In genomic region chr3:151419806-151420205, GRCh38 we compare ENCODE assay signal across 24 cellular contexts. TPM values are rescaled to one million over a fixed set of nuclear protein-coding genes. Genes with fewer than 3 reads are reported as not detected.
DNase-seq lines count a peak whose midpoint lies in the region; ATAC-seq, FAIRE-seq and TF ChIP-seq lines count a peak whose summit lies in the region.
"Had no signal": no experiment of that assay in that cellular context is flagged by ENCODE, and none has a peak within 500 bp of the region (broad histone marks: within the 10 kb centered on the region; RNA-seq: fewer than 3 reads in every experiment).

No MANE protein-coding gene starts in this region.

- H3K9ac ChIP-seq in HepG2 (ENCODE audit: insufficient read depth, low read depth, low read length) (no peak overlapping the region), mesenchymal stem cell (ENCODE audit: low read length) (no peak overlapping the region)
- H3K9ac ChIP-seq: BLaER1 treated with 17β-estradiol and CSF1 and Interleukin-3, amounts not matched to agents 10 nM and 100 nM had no signal

- no peak for DNase-seq in HepG2 (ENCODE audit: low spot score)
- no peak for DNase-seq in right lobe of liver
- DNase-seq in epithelial cell of esophagus (ENCODE audit: low read depth): peak; percentile 33
- DNase-seq in mesenchymal stem cell: no peak
- DNase-seq in small intestine: no peak
- no peak for DNase-seq in activated gamma-delta T cell (lab: John Stamatoyannopoulos, UW)
- DNase-seq: AML-193; Caco-2; Calu3; CD4-positive, alpha-beta T cell; CD8-positive, alpha-beta T cell; DMS79 treated with DMSO at 0.1 percent for 48 hours; GF-D8 had no signal

- FAIRE-seq in HepG2 (lab: Jason Lieb, UNC) (no peak), small intestine (lab: Jason Lieb, UNC) (no peak)
- FAIRE-seq: A549, D721Med, G401.6, GM12891, GM19239 had no signal

- H3K18ac ChIP-seq in mesenchymal stem cell (ENCODE audit: low read depth in 1 of 2, low read length in 2 of 2): no peak overlapping the region

- H4K91ac ChIP-seq in mesenchymal stem cell (ENCODE audit: low read length): no peak overlapping the region

- no peaks in the 10 kb centered on the region for H4K20me1 ChIP-seq in HepG2 (ENCODE audit: insufficient read depth, low read length)
- H4K20me1 ChIP-seq: BLaER1 treated with 17β-estradiol and CSF1 and Interleukin-3, amounts not matched to agents 10 nM and 100 nM had no signal

- CTCF ChIA-PET in HepG2 (lab: Yijun Ruan, JAX; ENCODE audit: low intra/inter-chr PET ratio, low total read pairs): no interaction called here

- POLR2A ChIA-PET in HepG2 (lab: Yijun Ruan, JAX): no interaction called here

- H2BK12ac ChIP-seq in mesenchymal stem cell (ENCODE audit: low read length in 2 of 2): no peak overlapping the region

- no peak overlapping the region for H2AK5ac ChIP-seq in mesenchymal stem cell (ENCODE audit: low read length, severe bottlenecking)

- H2BK15ac ChIP-seq in mesenchymal stem cell (ENCODE audit: low read depth, poor library complexity, severe bottlenecking): peak overlapping the region; percentile 68

- no peak overlapping the region for H2BK5ac ChIP-seq in mesenchymal stem cell (ENCODE audit: low read depth, low read length, poor library complexity, severe bottlenecking)

- H3K79me2 ChIP-seq in HepG2 (ENCODE audit: insufficient read depth, low read length): no peaks in the 10 kb centered on the region

- no peak overlapping the region for H2BK120ac ChIP-seq in mesenchymal stem cell (ENCODE audit: low read depth, low read length)

- in situ Hi-C loops in HepG2 (cut with HindIII; ENCODE audit: extremely low pct_ligation_motif_present, low pct_unique_long_range_greater_than_20kb): no loop called here

- H3K4me2 ChIP-seq in HepG2 (ENCODE audit: low read depth, low read length): no peak overlapping the region
- no peak overlapping the region for H3K4me2 ChIP-seq in mesenchymal stem cell (ENCODE audit: low read length, poor library complexity, severe bottlenecking)
- H3K4me2 ChIP-seq: A549; BLaER1 treated with 17β-estradiol and CSF1 and Interleukin-3, amounts not matched to agents 10 nM and 100 nM had no signal

- H3K4me1 ChIP-seq in HepG2 (ENCODE audit: insufficient read depth, low read length) (peaks cover 8% of the 10 kb centered on the region), right lobe of liver (no peaks in the 10 kb centered on the region), mesenchymal stem cell (ENCODE audit: control insufficient read depth, insufficient read depth, low read depth, low read length) (peaks cover 2% of the 10 kb centered on the region), small intestine (ENCODE audit: control insufficient read depth in 2 of 2, insufficient read depth in 1 of 2, low read depth in 1 of 2, low read length in 1 of 2) (no peaks in the 10 kb centered on the region)
- H3K4me1 ChIP-seq: Caco-2 had no signal

- intact Hi-C loops in HepG2 (cut with micrococcal nuclease; ENCODE audit: unreplicated experiment): no loop called here
- intact Hi-C loops in right lobe of liver (cut with DNase I): no loop called here

- H3K4me3 ChIP-seq in HepG2 (replicated peaks in 1 of 3; ENCODE audit: insufficient read depth in 1 of 3, low read depth in 2 of 3, low read length in 3 of 3) (no peak overlapping the region), right lobe of liver (no peak overlapping the region), epithelial cell of esophagus (ENCODE audit: low read length) (no peak overlapping the region), mesenchymal stem cell (ENCODE audit: insufficient read depth in 1 of 2, low read depth in 1 of 2, low read length in 2 of 2) (no peak overlapping the region), small intestine (ENCODE audit: low read depth in 1 of 2, low read length in 2 of 2) (no peak overlapping the region)
- H3K4me3 ChIP-seq: A549; BLaER1 treated with 17β-estradiol and CSF1 and Interleukin-3, amounts not matched to agents 10 nM and 100 nM had no signal

- TF ChIP-seq POLR2A in HepG2 (IDR thresholded peaks at IDR 0.05; ENCODE audit: insufficient read depth in 1 of 2, low read depth in 2 of 2, low read length in 2 of 2): no peak
- TF ChIP-seq POLR2A in right lobe of liver (IDR thresholded peaks at IDR 0.05): no peak

- H3K36me3 ChIP-seq in HepG2 (replicated peaks in 1 of 2; ENCODE audit: control insufficient read depth in 1 of 2, insufficient read depth in 2 of 2, low read length in 2 of 2) (no peaks in the 10 kb centered on the region), right lobe of liver (no peaks in the 10 kb centered on the region), mesenchymal stem cell (ENCODE audit: control insufficient read depth in 1 of 2, insufficient read depth in 2 of 2, low read depth in 1 of 2, low read length in 2 of 2) (no peaks in the 10 kb centered on the region), small intestine (ENCODE audit: control insufficient read depth in 2 of 2, insufficient read depth in 2 of 2, low read length in 2 of 2) (no peaks in the 10 kb centered on the region)

- no peak overlapping the region for H2AFZ ChIP-seq in HepG2 (ENCODE audit: low read length)
- no peak overlapping the region for H2AFZ ChIP-seq in mesenchymal stem cell (ENCODE audit: low read depth, low read length)

- H3K14ac ChIP-seq in mesenchymal stem cell (ENCODE audit: low read length in 2 of 2): no peak overlapping the region

- WGBS in HepG2 (ENCODE audit: low lambda C conversion rate): 36% methylated on average over 6 of the region's 6 CpGs
- 61% methylated on average over 5 of the region's 6 CpGs for WGBS in right lobe of liver (ENCODE audit: insufficient coverage, low coverage, low lambda C conversion rate, missing lambda C conversion rate)
- 61% methylated on average over 4 of the region's 6 CpGs for WGBS in mesenchymal stem cell
- 76 to 85% (median 80%) methylated on average over 6 of the region's 6 CpGs for WGBS in small intestine, 3 donors

- no peak overlapping the region for H4K8ac ChIP-seq in mesenchymal stem cell (ENCODE audit: low read length)

- H3K27ac ChIP-seq in HepG2 (ENCODE audit: extremely low read length, insufficient read depth, low read length) (no peak overlapping the region), right lobe of liver (no peak overlapping the region), mesenchymal stem cell (ENCODE audit: low read length, poor library complexity, severe bottlenecking) (no peak overlapping the region), small intestine (ENCODE audit: low read depth in 1 of 2, low read length in 1 of 2) (no peak overlapping the region)
- H3K27ac ChIP-seq: 22Rv1; A549; BLaER1 treated with 17β-estradiol and CSF1 and Interleukin-3, amounts not matched to agents 10 nM and 100 nM; C4-2B had no signal

- H3K23ac ChIP-seq in mesenchymal stem cell (ENCODE audit: low read length in 2 of 2): no peak overlapping the region

- no peak overlapping the region for H3K4ac ChIP-seq in mesenchymal stem cell (ENCODE audit: low read depth in 1 of 2, low read length in 2 of 2)

- no TSS peak for BruUV-seq in HepG2 (replicated peaks; lab: Mats Ljungman, UMichigan)

- ATAC-seq in HepG2: no peak
- ATAC-seq in right lobe of liver: no peak
- ATAC-seq: A549; CD8-positive, alpha-beta T cell had no signal

- H3K9me3 ChIP-seq in HepG2 (ENCODE audit: low read length): no peaks in the 10 kb centered on the region
- no peaks in the 10 kb centered on the region for H3K9me3 ChIP-seq in right lobe of liver
- no peaks in the 10 kb centered on the region for H3K9me3 ChIP-seq in mesenchymal stem cell (ENCODE audit: control insufficient read depth, low read length)
- no peaks in the 10 kb centered on the region for H3K9me3 ChIP-seq in small intestine (ENCODE audit: control insufficient read depth, low read depth)
- H3K9me3 ChIP-seq: A549; BLaER1 treated with 17β-estradiol and CSF1 and Interleukin-3, amounts not matched to agents 10 nM and 100 nM; Caco-2 had no signal

- 0 out of 5 replicates have a peak, but pooled peaks cover 0 to 2% of the 10 kb centered on the region in 2 experiments for H3K27me3 ChIP-seq in HepG2 (ENCODE audit: control insufficient read depth in 1 of 2, insufficient read depth in 2 of 2, low read length in 2 of 2)
- no peaks in the 10 kb centered on the region for H3K27me3 ChIP-seq in right lobe of liver
- H3K27me3 ChIP-seq in mesenchymal stem cell (ENCODE audit: control insufficient read depth in 1 of 2, insufficient read depth in 1 of 2, low read length in 2 of 2): no peaks in the 10 kb centered on the region
- H3K27me3 ChIP-seq in small intestine (ENCODE audit: control insufficient read depth in 2 of 2, insufficient read depth in 2 of 2, low read length in 2 of 2): no peaks in the 10 kb centered on the region
- H3K27me3 ChIP-seq: BLaER1 treated with 17β-estradiol and CSF1 and Interleukin-3, amounts not matched to agents 10 nM and 100 nM had no signal

- no peak for TF ChIP-seq RAD21 in HepG2 (CRISPR knock-in tag; IDR thresholded peaks at IDR 0.05)

- TF ChIP-seq CTCF in HepG2 (CRISPR knock-in tag; IDR thresholded peaks at IDR 0.05) (no peak), right lobe of liver (IDR thresholded peaks at IDR 0.05) (no peak), epithelial cell of esophagus (IDR thresholded peaks at IDR 0.05; ENCODE audit: insufficient read depth, low read depth, low read length, missing control alignments) (no peak)

- TF ChIP-seq EP300 in HepG2 (IDR thresholded peaks at IDR 0.05; ENCODE audit: low read depth in 2 of 2, low read length in 2 of 2) (no peak), HepG2 (CRISPR knock-in tag; IDR thresholded peaks at IDR 0.05; ENCODE audit: borderline replicate concordance) (no peak)

- no peaks in the 10 kb centered on the region for H3K79me1 ChIP-seq in mesenchymal stem cell (replicated peaks; ENCODE audit: low read length, poor library complexity, severe bottlenecking)

RNA-seq across cellular contexts. Expression of gene P2RY12, which starts 35.3 kb away (rescaled TPM):
- not detected in 2 replicates for total RNA-seq in HepG2 (2016; rRNA removed; fragmentation: Illumina TruSeq; extraction: Trizol)
- not detected in 2 replicates for total RNA-seq in HepG2 (2016; cell fraction: cytosol; rRNA removed; fragmentation: Illumina TruSeq; extraction: Trizol; ENCODE audit: low read depth)
- not detected in 2 replicates for total RNA-seq in HepG2 (2016; cell fraction: insoluble cytoplasmic fraction; rRNA removed; fragmentation: Illumina TruSeq; extraction: Trizol)
- not detected in 2 replicates for total RNA-seq in HepG2 (2016; cell fraction: membrane; rRNA removed; fragmentation: Illumina TruSeq; extraction: Trizol)
- not detected in 2 replicates for total RNA-seq in HepG2 (2016; cell fraction: nucleus; rRNA removed; fragmentation: Illumina TruSeq; extraction: Trizol)
- not detected in 2 replicates for polyA plus RNA-seq in HepG2 (2011; rRNA removed)
- not detected in 2 replicates for polyA plus RNA-seq in HepG2 (2011; cell fraction: cytosol; rRNA removed)
- not detected in 2 replicates for polyA plus RNA-seq in HepG2 (2011; cell fraction: nucleus; rRNA removed)
- not detected in 2 replicates for polyA plus RNA-seq in HepG2 (2012)
- not detected in 2 replicates for polyA plus RNA-seq in HepG2 (2016; cell fraction: cytosol; fragmentation: Illumina TruSeq; extraction: Trizol; ENCODE audit: low read depth)
- not detected in 2 replicates for polyA plus RNA-seq in HepG2 (2016; cell fraction: insoluble cytoplasmic fraction; fragmentation: Illumina TruSeq; extraction: Trizol; ENCODE audit: low read depth)
- polyA plus RNA-seq in HepG2 (2016; cell fraction: membrane; fragmentation: Illumina TruSeq; extraction: Trizol; ENCODE audit: low read depth): not detected in 2 replicates
- not detected in 2 replicates for polyA plus RNA-seq in HepG2 (2016; cell fraction: nucleus; fragmentation: Illumina TruSeq; extraction: Trizol; ENCODE audit: insufficient read depth, low read depth)
- not detected in 2 replicates for polyA minus RNA-seq in HepG2 (2011; rRNA and poly(A)+ RNA removed; ENCODE audit: low replicate concordance)
- not detected in 2 replicates for polyA minus RNA-seq in HepG2 (2011; cell fraction: cytosol; rRNA and poly(A)+ RNA removed)
- not detected in 2 replicates for polyA minus RNA-seq in HepG2 (2011; cell fraction: nucleus; rRNA and poly(A)+ RNA removed)
- total RNA-seq in right lobe of liver: 1 to 10 TPM in 5 of 6 experiments, under 1 TPM in 1; 0.42 to 1.8 (median 1.2) TPM
- polyA plus RNA-seq in mesenchymal stem cell (2013, experiment 1 of 2): not detected
- polyA plus RNA-seq in mesenchymal stem cell (2013, experiment 2 of 2): 0.04 TPM
- under 1 TPM in 2 of 3 donors, not detected in 1; 0.54 to 0.75 TPM for polyA plus RNA-seq in small intestine
- total RNA-seq: A172; Caco-2; Calu3; CD4-positive, alpha-beta T cell; CD8-positive, alpha-beta T cell had no signal
- polyA plus RNA-seq: A549, BJ had no signal

RNA-seq across cellular contexts. Expression of gene IGSF10, which starts 41.1 kb away (rescaled TPM):
- total RNA-seq in HepG2 (2016; rRNA removed; fragmentation: Illumina TruSeq; extraction: Trizol) (not detected in 2 replicates), right lobe of liver (under 1 TPM; 0.06 to 0.35 (median 0.17) TPM)
- not detected in 2 replicates for total RNA-seq in HepG2 (2016; cell fraction: cytosol; rRNA removed; fragmentation: Illumina TruSeq; extraction: Trizol; ENCODE audit: low read depth)
- not detected in 2 replicates for total RNA-seq in HepG2 (2016; cell fraction: insoluble cytoplasmic fraction; rRNA removed; fragmentation: Illumina TruSeq; extraction: Trizol)
- total RNA-seq in HepG2 (2016; cell fraction: membrane; rRNA removed; fragmentation: Illumina TruSeq; extraction: Trizol): not detected in 2 replicates
- not detected in 2 replicates for total RNA-seq in HepG2 (2016; cell fraction: nucleus; rRNA removed; fragmentation: Illumina TruSeq; extraction: Trizol)
- polyA plus RNA-seq in HepG2 (2011; rRNA removed) (0.12 and 0.16 TPM in 2 replicates), small intestine (1 to 10 TPM in 1 of 3 donors, not detected in 2; 2.6 TPM)
- polyA plus RNA-seq in HepG2 (2011; cell fraction: cytosol; rRNA removed): 0.05 and 0.10 TPM in 2 replicates
- 0.29 and 0.47 TPM in 2 replicates for polyA plus RNA-seq in HepG2 (2011; cell fraction: nucleus; rRNA removed)
- 0.24 and 0.31 TPM in 2 replicates for polyA plus RNA-seq in HepG2 (2012)
- not detected in 2 replicates for polyA plus RNA-seq in HepG2 (2016; cell fraction: cytosol; fragmentation: Illumina TruSeq; extraction: Trizol; ENCODE audit: low read depth)
- not detected in 2 replicates for polyA plus RNA-seq in HepG2 (2016; cell fraction: insoluble cytoplasmic fraction; fragmentation: Illumina TruSeq; extraction: Trizol; ENCODE audit: low read depth)
- not detected in 2 replicates for polyA plus RNA-seq in HepG2 (2016; cell fraction: membrane; fragmentation: Illumina TruSeq; extraction: Trizol; ENCODE audit: low read depth)
- polyA plus RNA-seq in HepG2 (2016; cell fraction: nucleus; fragmentation: Illumina TruSeq; extraction: Trizol; ENCODE audit: insufficient read depth, low read depth): not detected in 2 replicates
- polyA minus RNA-seq in HepG2 (2011; rRNA and poly(A)+ RNA removed; ENCODE audit: low replicate concordance): 0.10 and 2.3 TPM in 2 replicates
- polyA minus RNA-seq in HepG2 (2011; cell fraction: cytosol; rRNA and poly(A)+ RNA removed): 0.09 and 0.20 TPM in 2 replicates
- polyA minus RNA-seq in HepG2 (2011; cell fraction: nucleus; rRNA and poly(A)+ RNA removed): 0.52 and 0.75 TPM in 2 replicates
- polyA plus RNA-seq in mesenchymal stem cell (2013, experiment 1 of 2): 0.47 TPM
- 0.47 TPM for polyA plus RNA-seq in mesenchymal stem cell (2013, experiment 2 of 2)
- total RNA-seq: B cell; CD4-positive, alpha-beta T cell; CD8-positive, alpha-beta T cell had no signal
